Comparison of ENCODE assay signal across 8 cellular contexts in genomic region chr10:92880233-92880861, GRCh38. TPM values are rescaled to one million over a fixed set of nuclear protein-coding genes. Genes with fewer than 3 reads are reported as not detected.
DNase-seq lines count a peak whose midpoint lies in the region; ATAC-seq and TF ChIP-seq lines count a peak whose summit lies in the region.

No MANE protein-coding gene starts in this region.

- DNase-seq in AG04449 (ENCODE audit: low read depth, low spot score) (no peak), NCI-H460 (ENCODE audit: extremely low read depth, low read depth) (peak; percentile 57), left colon (no peak), ureter (ENCODE audit: low spot score) (no peak)
- DNase-seq in stimulated activated CD4-positive, alpha-beta T cell treated with anti-CD3 and anti-CD28 coated beads, Interleukin-4, amount 100 ng/mL, for 4 hours, result no peak

- TF ChIP-seq CTCF in AG04449 (IDR thresholded peaks at IDR 0.05; ENCODE audit: insufficient read depth, low read length, missing control alignments) (peak; percentile 22), GM12874 (IDR thresholded peaks at IDR 0.05; ENCODE audit: insufficient read depth, low read depth, low read length) (peak; percentile 34; the same call in 1 of the 2 replicates), brain (conservative IDR thresholded peaks at IDR 0.05) (peak; percentile 65 to 69)

- H3K4me1 Mint-ChIP-seq in brain, result peaks cover 21% of the 10 kb centered on the region

- H3K4me3 ChIP-seq in AG04449 (ENCODE audit: low read depth, low read length), result no peak overlapping the region

- H3K27ac Mint-ChIP-seq in brain, result no peak overlapping the region

- H3K9me3 Mint-ChIP-seq in brain, result no peaks in the 10 kb centered on the region

- intact Hi-C loops in left colon (cut with DNase I, micrococcal nuclease), result loop anchor here in 1 of 2 donors (10.0 kb wide), 1 partner anchor 194 kb away; the partner anchor contains the start of gene CYP26A1

- no peak overlapping the region for H3K4me3 Mint-ChIP-seq in brain

- POLR2A ChIA-PET in AG04449 (lab: Yijun Ruan, JAX), result no interaction called here

- H3K27me3 Mint-ChIP-seq in brain, result no peaks in the 10 kb centered on the region

- CTCF ChIA-PET in AG04449 (lab: Yijun Ruan, JAX), result interaction anchor here (0.7 to 1.9 kb wide), 10 partner anchors 8 to 369 kb away, joined by 3 to 19 read pairs (median 3); no protein-coding TSS in a partner anchor

- ATAC-seq in left colon (peak; percentile 50), HG02970 (IDR thresholded peaks at IDR 0.05; ENCODE audit: low FRiP score, unreplicated experiment) (no peak)

- H3K36me3 Mint-ChIP-seq in brain, result no peaks in the 10 kb centered on the region

RNA-seq across cellular contexts. Expression of gene EXOC6, which starts 32.0 kb away (rescaled TPM):
- total RNA-seq in NCI-H460 (2014; rRNA removed; shearing (Covaris generic)), result 32.9 and 37.7 TPM in 2 replicates
- 23.4 and 29.4 TPM in 2 replicates for polyA plus RNA-seq in NCI-H460 (2014; cell fraction: nucleus; rRNA removed)
- polyA plus RNA-seq in brain (ENCODE audit: insufficient read depth, low read depth, low replicate concordance), result 9.9 TPM
- total RNA-seq in left colon (10 to 100 TPM; 13.2 to 13.6 TPM), ureter (16.6 TPM)
